Comparison of ENCODE assay signal across 1 cellular context in genomic region chr9:69036319-69036718, GRCh38.
TF ChIP-seq lines count a peak whose summit lies in the region.

No MANE protein-coding gene starts in this region.

TF ChIP-seq in WTC11, 78 proteins besides CTCF, POLR2A, EP300 and RAD21 (continued from another document):
- TF ChIP-seq TEAD1 (CRISPR knock-in tag; IDR thresholded peaks at IDR 0.05), result no peak
- TF ChIP-seq ZNF416 (CRISPR knock-in tag; IDR thresholded peaks at IDR 0.05), result no peak
- TF ChIP-seq PRRX2 (CRISPR knock-in tag; IDR thresholded peaks at IDR 0.05), result no peak
- no peak for TF ChIP-seq ZNF671 (CRISPR knock-in tag; IDR thresholded peaks at IDR 0.05)
- no peak for TF ChIP-seq ATF3 (CRISPR knock-in tag; conservative IDR thresholded peaks at IDR 0.05)
